Comparison of ENCODE assay signal across 27 cellular contexts in genomic region chr13:90645582-90645981, GRCh38.
"Had no signal": no experiment of that assay in that cellular context is flagged by ENCODE, and none has a peak within 500 bp of the region (broad histone marks: within the 10 kb centered on the region; RNA-seq: fewer than 3 reads in every experiment).

No MANE protein-coding gene starts in this region.

- H3K27me3 ChIP-seq: stomach, suprapubic skin, testis, thyroid gland, tibial artery, tibial nerve, transverse colon, upper lobe of left lung, upper lobe of right lung, uterus, vagina had no signal

- DNase-seq: stimulated activated CD4-positive, alpha-beta T cell treated with anti-CD3 and anti-CD28 coated beads, Interleukin-2, amount 100 ng/mL, for 48 hours; stimulated activated CD4-positive, alpha-beta T cell treated with anti-CD3 and anti-CD28 coated beads, Interleukin-4, amount 100 ng/mL, for 1 hour; stimulated activated CD4-positive, alpha-beta T cell treated with anti-CD3 and anti-CD28 coated beads, Interleukin-4, amount 100 ng/mL, for 24 hours; stimulated activated CD4-positive, alpha-beta T cell treated with anti-CD3 and anti-CD28 coated beads, Interleukin-4, amount 100 ng/mL, for 4 hours; stimulated activated CD8-positive, alpha-beta memory T cell treated with anti-CD3 and anti-CD28 coated beads, Interleukin-4, amount 100 ng/mL, for 48 hours; stimulated activated naive B cell treated with anti-CD40 and anti-IgM and Interleukin-4, amounts not matched to agents 10 μg/mL and 1 μg/mL and 100 μg/mL, for 72 hours; stimulated activated naive CD4-positive, alpha-beta T cell; stimulated activated naive CD4-positive, alpha-beta T cell treated with Interleukin-2 at 50 U/mL for 16 hours; stimulated activated naive CD8-positive, alpha-beta T cell treated with anti-CD3 and anti-CD28 coated beads, Interleukin-15, amount 100 ng/mL, for 72 hours; stimulated activated naive CD8-positive, alpha-beta T cell treated with anti-CD3 and anti-CD28 coated beads, Interleukin-15, Interleukin-2, amounts not matched to agents 100 U/mL and 50 U/mL, for 24 hours; stomach; substantia nigra; testis; thyroid gland; tibial artery; transverse colon; trophoblast cell; upper lobe of left lung; upper lobe of right lung; uterus had no signal

- H3K4me1 ChIP-seq: stomach, suprapubic skin, testis, thyroid gland, tibial artery, tibial nerve, transverse colon, upper lobe of left lung, upper lobe of right lung, uterus, vagina had no signal

- FAIRE-seq: urothelium cell line had no signal

- ATAC-seq: stimulated activated effector memory CD8-positive, alpha-beta T cell treated with anti-CD3 and anti-CD28 coated beads, Interleukin-12 subunit alpha, Interleukin-12 subunit beta, amount 100 ng/mL, for 72 hours; stimulated activated memory B cell treated with anti-CD40 and anti-IgM and Interleukin-4, amounts not matched to agents 10 μg/mL and 1 μg/mL and 100 μg/mL, for 72 hours; stimulated activated naive B cell treated with anti-CD40 and anti-IgM and Interleukin-4, amounts not matched to agents 10 μg/mL and 1 μg/mL and 100 μg/mL, for 72 hours; stimulated activated naive CD8-positive, alpha-beta T cell treated with anti-CD3 and anti-CD28 coated beads, Interleukin-15, amount 100 ng/mL, for 72 hours; stimulated activated naive CD8-positive, alpha-beta T cell treated with anti-CD3 and anti-CD28 coated beads, Interleukin-15, Interleukin-2, amounts not matched to agents 100 U/mL and 50 U/mL, for 24 hours; upper lobe of right lung had no signal

- H3K4me3 ChIP-seq: stomach, suprapubic skin, testis, thoracic aorta, thyroid gland, tibial artery, tibial nerve, transverse colon, upper lobe of left lung, upper lobe of right lung, uterus, vagina had no signal

- H3K36me3 ChIP-seq: stomach, suprapubic skin, thoracic aorta, thyroid gland, tibial artery, tibial nerve, transverse colon, upper lobe of left lung, upper lobe of right lung, uterus, vagina had no signal

- H3K27ac ChIP-seq: stomach, suprapubic skin, testis, thoracic aorta, thyroid gland, tibial artery, tibial nerve, transverse colon, upper lobe of left lung, upper lobe of right lung, uterus, vagina had no signal

- H3K9me3 ChIP-seq: suprapubic skin, testis, thoracic aorta, thyroid gland, tibial artery, tibial nerve, transverse colon, upper lobe of left lung, upper lobe of right lung, uterus, vagina had no signal
